In genomic region chr1:147242449-147243227, GRCh38 we compare ENCODE assay signal across 8 cellular contexts. TPM values are rescaled to one million over a fixed set of nuclear protein-coding genes. Genes with fewer than 3 reads are reported as not detected.
DNase-seq lines count a peak whose midpoint lies in the region; ATAC-seq and TF ChIP-seq lines count a peak whose summit lies in the region.

TSS of gene CHD1L (plus strand) at chr1:147242684. CDS start at chr1:147242704, 20 bp downstream.

- peak; percentile 94 for DNase-seq in EL
- DNase-seq in GOT3 (lab: John Stamatoyannopoulos, UW): peak; percentile 69
- peak; percentile 99 for DNase-seq in RPMI8226
- DNase-seq in fibroblast of peridontal ligament (ENCODE audit: extremely low read depth): peak; percentile 94
- peak; percentile 95 for DNase-seq in natural killer cell treated with Interleukin-12 subunit alpha and Interleukin-12 subunit beta and Interleukin-15 and Interleukin-18, amount 100 ng/mL, for 72 hours (ENCODE audit: low spot score)
- DNase-seq in stimulated activated naive CD8-positive, alpha-beta T cell treated with anti-CD3 and anti-CD28 coated beads, Interleukin-15, Interleukin-2, amounts not matched to agents 100 U/mL and 50 U/mL, for 24 hours: peak; percentile 96

- H3K9me3 Mint-ChIP-seq in activated T-helper 17 cell treated with anti-CD3 and anti-CD28 coated beads, Interleukin-2, amount 50 U/mL, for 72 hours: no peaks in the 10 kb centered on the region
- no peaks in the 10 kb centered on the region for H3K9me3 Mint-ChIP-seq in natural killer cell treated with Interleukin-12 subunit alpha and Interleukin-12 subunit beta and Interleukin-15 and Interleukin-18, amount 100 ng/mL, for 72 hours

- peaks cover 5% of the 10 kb centered on the region for H3K27me3 Mint-ChIP-seq in activated T-helper 17 cell treated with anti-CD3 and anti-CD28 coated beads, Interleukin-2, amount 50 U/mL, for 72 hours
- peaks cover 5 to 10% of the 10 kb centered on the region in 2 donors for H3K27me3 Mint-ChIP-seq in natural killer cell treated with Interleukin-12 subunit alpha and Interleukin-12 subunit beta and Interleukin-15 and Interleukin-18, amount 100 ng/mL, for 72 hours

- H3K4me3 Mint-ChIP-seq in activated T-helper 17 cell treated with anti-CD3 and anti-CD28 coated beads, Interleukin-2, amount 50 U/mL, for 72 hours: peak within 1 kb of the TSS; percentile 92
- peak within 1 kb of the TSS; percentile 85 for H3K4me3 Mint-ChIP-seq in natural killer cell treated with Interleukin-12 subunit alpha and Interleukin-12 subunit beta and Interleukin-15 and Interleukin-18, amount 100 ng/mL, for 72 hours

- peak; percentile 84 for TF ChIP-seq CTCF in LNCAP (IDR thresholded peaks at IDR 0.05)

- H3K36me3 Mint-ChIP-seq in activated T-helper 17 cell treated with anti-CD3 and anti-CD28 coated beads, Interleukin-2, amount 50 U/mL, for 72 hours (ENCODE audit: low read depth): peaks cover 15% of the 10 kb centered on the region
- peaks cover 4% of the 10 kb centered on the region for H3K36me3 Mint-ChIP-seq in natural killer cell treated with Interleukin-12 subunit alpha and Interleukin-12 subunit beta and Interleukin-15 and Interleukin-18, amount 100 ng/mL, for 72 hours

- peak; percentile 88 for ATAC-seq in activated T-helper 17 cell treated with anti-CD3 and anti-CD28 coated beads, Interleukin-2, amount 50 U/mL, for 72 hours (replicated peaks)
- peak; percentile 95 to 97 for ATAC-seq in natural killer cell treated with Interleukin-12 subunit alpha and Interleukin-12 subunit beta and Interleukin-15 and Interleukin-18, amount 100 ng/mL, for 72 hours
- peak; percentile 92 for ATAC-seq in stimulated activated naive CD8-positive, alpha-beta T cell treated with anti-CD3 and anti-CD28 coated beads, Interleukin-15, Interleukin-2, amounts not matched to agents 100 U/mL and 50 U/mL, for 24 hours

- H3K27ac Mint-ChIP-seq in activated T-helper 17 cell treated with anti-CD3 and anti-CD28 coated beads, Interleukin-2, amount 50 U/mL, for 72 hours: peak within 1 kb of the TSS; percentile 80
- H3K27ac Mint-ChIP-seq in natural killer cell treated with Interleukin-12 subunit alpha and Interleukin-12 subunit beta and Interleukin-15 and Interleukin-18, amount 100 ng/mL, for 72 hours: peak within 1 kb of the TSS; percentile 58 to 59

- peaks cover 25% of the 10 kb centered on the region for H3K4me1 Mint-ChIP-seq in activated T-helper 17 cell treated with anti-CD3 and anti-CD28 coated beads, Interleukin-2, amount 50 U/mL, for 72 hours
- H3K4me1 Mint-ChIP-seq in natural killer cell treated with Interleukin-12 subunit alpha and Interleukin-12 subunit beta and Interleukin-15 and Interleukin-18, amount 100 ng/mL, for 72 hours (ENCODE audit: low read depth in 2 of 2): peaks cover 26 to 37% of the 10 kb centered on the region in 2 donors

RNA-seq across cellular contexts. Expression of gene CHD1L, which starts in this region (rescaled TPM):
- total RNA-seq in activated T-helper 17 cell treated with anti-CD3 and anti-CD28 coated beads, Interleukin-2, amount 50 U/mL, for 72 hours: 10 to 100 TPM; 56.6 to 76.1 TPM
- total RNA-seq in natural killer cell treated with Interleukin-12 subunit alpha and Interleukin-12 subunit beta and Interleukin-15 and Interleukin-18, amount 100 ng/mL, for 72 hours: 10 to 100 TPM; 33.9 to 83.7 TPM

Comparison
In these comparisons a context has a peak if more than half of its experiments do, and no peak if none do; other contexts are left out.
1. Peak in every context shown above with its lines: DNase-seq and ATAC-seq.